ENCODE assay signal across 12 cellular contexts in genomic region chr16:58516768-58517107, GRCh38. TPM values are rescaled to one million over a fixed set of nuclear protein-coding genes. Genes with fewer than 3 reads are reported as not detected.
A peak's percentile ranks its signal among the peaks of the same experiment; 100 is the strongest.
DNase-seq lines count a peak whose midpoint lies in the region; ATAC-seq and TF ChIP-seq lines count a peak whose summit lies in the region.
"Had no signal": no experiment of that assay in that cellular context is flagged by ENCODE, and none has a peak within 500 bp of the region (broad histone marks: within the 10 kb centered on the region; RNA-seq: fewer than 3 reads in every experiment).

No MANE protein-coding gene starts in this region.

- H3K4me1 ChIP-seq in esophagus squamous epithelium (peaks cover 9 to 28% (median 14%) of the 10 kb centered on the region in 3 donors), sigmoid colon (peaks cover 0 to 27% (median 19%) of the 10 kb centered on the region in 4 donors)

- no peak for DNase-seq in activated naive CD4-positive, alpha-beta T cell treated with anti-CD3 and anti-CD28 coated beads, Interleukin-2, amount 10 ng/mL, durations not matched to agents 7 days and 5 days
- DNase-seq in activated naive CD4-positive, alpha-beta T cell treated with Interleukin-2 at 50 U/mL for 16 hours = no peak
- DNase-seq in esophagus squamous epithelium (lab: John Stamatoyannopoulos, UW) = no peak
- DNase-seq in stimulated activated naive CD8-positive, alpha-beta T cell treated with anti-CD3 and anti-CD28 coated beads, Interleukin-15, amount 100 ng/mL, for 72 hours = no peak
- DNase-seq in GM10266 (ENCODE audit: extremely low spot score) = no peak
- no peak for DNase-seq in SK-N-DZ (ENCODE audit: low spot score)
- DNase-seq in sigmoid colon = no peak
- DNase-seq: NCI-H2081 treated with DMSO at 0.1 percent for 48 hours had no signal

- H3K36me3 Mint-ChIP-seq in activated naive CD4-positive, alpha-beta T cell treated with anti-CD3 and anti-CD28 coated beads, Interleukin-2, amount 10 ng/mL, durations not matched to agents 7 days and 5 days = peaks cover 31% of the 10 kb centered on the region

- TF ChIP-seq POLR2A in esophagus squamous epithelium (IDR thresholded peaks at IDR 0.05) = no peak
- TF ChIP-seq POLR2A in sigmoid colon (IDR thresholded peaks at IDR 0.05) = no peak

- intact Hi-C loops in esophagus squamous epithelium (cut with DNase I) = no loop called here
- intact Hi-C loops in sigmoid colon (cut with DNase I) = loop anchor here (10.0 kb wide), 3 partner anchors 108 to 782 kb away; partner anchors contain the start of genes CNOT1, GOT2 and KATNB1

- peak overlapping the region; percentile 0 for H3K27ac Mint-ChIP-seq in activated naive CD4-positive, alpha-beta T cell treated with anti-CD3 and anti-CD28 coated beads, Interleukin-2, amount 10 ng/mL, durations not matched to agents 7 days and 5 days
- peak overlapping the region in 1 of 2 donors; percentile 63 for H3K27ac Mint-ChIP-seq in stimulated activated naive CD8-positive, alpha-beta T cell treated with anti-CD3 and anti-CD28 coated beads, Interleukin-15, amount 100 ng/mL, for 72 hours

- peak overlapping the region; percentile 91; the same call in 1 of the 2 replicates for H3K9ac ChIP-seq in SU-DHL-6 (ENCODE audit: low read length)
- H3K9ac ChIP-seq: parathyroid adenoma had no signal

- peaks cover 3% of the 10 kb centered on the region; the same call in 1 of the 2 replicates for H4K20me1 ChIP-seq in SU-DHL-6 (ENCODE audit: low read depth, low read length)

- no peaks in the 10 kb centered on the region for H3K27me3 Mint-ChIP-seq in activated naive CD4-positive, alpha-beta T cell treated with anti-CD3 and anti-CD28 coated beads, Interleukin-2, amount 10 ng/mL, durations not matched to agents 7 days and 5 days
- H3K27me3 Mint-ChIP-seq in stimulated activated naive CD8-positive, alpha-beta T cell treated with anti-CD3 and anti-CD28 coated beads, Interleukin-15, amount 100 ng/mL, for 72 hours = no peaks in the 10 kb centered on the region

- TF ChIP-seq CTCF in SU-DHL-6 (IDR thresholded peaks at IDR 0.05; ENCODE audit: insufficient read depth, low read length, poor library complexity, severe bottlenecking) = no peak
- no peak for TF ChIP-seq CTCF in esophagus squamous epithelium (IDR thresholded peaks at IDR 0.05)
- no peak for TF ChIP-seq CTCF in GM10266 (IDR thresholded peaks at IDR 0.05; ENCODE audit: control insufficient read depth, insufficient read depth, low read depth, missing control alignments)
- TF ChIP-seq CTCF in sigmoid colon (IDR thresholded peaks at IDR 0.05) = no peak

- peaks cover 51% of the 10 kb centered on the region for H3F3A ChIP-seq in SU-DHL-6 (ENCODE audit: insufficient read depth)

- H3K4me3 Mint-ChIP-seq in activated naive CD4-positive, alpha-beta T cell treated with anti-CD3 and anti-CD28 coated beads, Interleukin-2, amount 10 ng/mL, durations not matched to agents 7 days and 5 days = peak overlapping the region; percentile 80
- H3K4me3 Mint-ChIP-seq in stimulated activated naive CD8-positive, alpha-beta T cell treated with anti-CD3 and anti-CD28 coated beads, Interleukin-15, amount 100 ng/mL, for 72 hours = peak overlapping the region; percentile 76 to 95

- no peaks in the 10 kb centered on the region for H3K9me3 Mint-ChIP-seq in activated naive CD4-positive, alpha-beta T cell treated with anti-CD3 and anti-CD28 coated beads, Interleukin-2, amount 10 ng/mL, durations not matched to agents 7 days and 5 days
- no peaks in the 10 kb centered on the region for H3K9me3 Mint-ChIP-seq in stimulated activated naive CD8-positive, alpha-beta T cell treated with anti-CD3 and anti-CD28 coated beads, Interleukin-15, amount 100 ng/mL, for 72 hours
- H3K9me3 Mint-ChIP-seq: CD14-positive monocyte had no signal

- CTCF ChIA-PET in activated naive CD4-positive, alpha-beta T cell treated with anti-CD3 and anti-CD28 coated beads, Interleukin-2, amount 10 ng/mL, durations not matched to agents 7 days and 5 days (lab: Charles Lee) = no interaction called here

- peaks cover 37% of the 10 kb centered on the region for H3K4me1 Mint-ChIP-seq in activated naive CD4-positive, alpha-beta T cell treated with anti-CD3 and anti-CD28 coated beads, Interleukin-2, amount 10 ng/mL, durations not matched to agents 7 days and 5 days
- H3K4me1 Mint-ChIP-seq in stimulated activated naive CD8-positive, alpha-beta T cell treated with anti-CD3 and anti-CD28 coated beads, Interleukin-15, amount 100 ng/mL, for 72 hours = peaks cover 64% of the 10 kb centered on the region

- no peak for ATAC-seq in stimulated activated naive CD8-positive, alpha-beta T cell treated with anti-CD3 and anti-CD28 coated beads, Interleukin-15, amount 100 ng/mL, for 72 hours

- peaks cover 22% of the 10 kb centered on the region for H3K36me3 ChIP-seq in SU-DHL-6 (ENCODE audit: low read length)
- peaks cover 15 to 53% (median 35%) of the 10 kb centered on the region in 3 donors for H3K36me3 ChIP-seq in esophagus squamous epithelium
- H3K36me3 ChIP-seq in sigmoid colon = peaks cover 16 to 43% (median 35%) of the 10 kb centered on the region in 4 donors

- WGBS in esophagus squamous epithelium, 2 donors = 84 to 91% methylated on average over 3 to 4 of the region's 4 CpGs
- WGBS in sigmoid colon, 2 donors = 80 to 89% methylated on average over 4 of the region's 4 CpGs

- H3K9me3 ChIP-seq in SU-DHL-6 (ENCODE audit: insufficient read depth, low read length) (no peaks in the 10 kb centered on the region), esophagus squamous epithelium (no peaks in the 10 kb centered on the region), sigmoid colon (no peaks in the 10 kb centered on the region)
- H3K9me3 ChIP-seq: SJSA1 had no signal

- H3K27ac ChIP-seq in SU-DHL-6 (ENCODE audit: low read depth, low read length) = peak overlapping the region; percentile 53
- H3K27ac ChIP-seq in esophagus squamous epithelium = peak overlapping the region in 3 of 4 donors; percentile 17 to 92 (median 91)
- peak overlapping the region in 1 of 4 donors; percentile 88 for H3K27ac ChIP-seq in sigmoid colon
- H3K27ac ChIP-seq: parathyroid adenoma, SJSA1 had no signal

- no peak for TF ChIP-seq EP300 in sigmoid colon (IDR thresholded peaks at IDR 0.05)

- no peak overlapping the region for H3K4me3 ChIP-seq in SU-DHL-6 (ENCODE audit: insufficient read depth, low read length, poor library complexity, severe bottlenecking)
- H3K4me3 ChIP-seq in esophagus squamous epithelium = peak overlapping the region in 3 of 4 donors; percentile 89 to 93 (median 92)
- H3K4me3 ChIP-seq in sigmoid colon = no peak overlapping the region
- H3K4me3 ChIP-seq: SJSA1 had no signal

- no peak overlapping the region for H2AFZ ChIP-seq in SU-DHL-6 (ENCODE audit: low read depth, low read length, severe bottlenecking)
- H2AFZ ChIP-seq: parathyroid adenoma had no signal

- peak overlapping the region; percentile 66 for H3K4me2 ChIP-seq in SU-DHL-6 (ENCODE audit: low read depth, low read length, poor library complexity, severe bottlenecking)

- no peaks in the 10 kb centered on the region for H3K9me2 ChIP-seq in SU-DHL-6 (replicated peaks; ENCODE audit: insufficient read depth, low read length)

- H3K79me2 ChIP-seq in SU-DHL-6 (ENCODE audit: insufficient read depth, low read length) = peaks cover 13% of the 10 kb centered on the region
- H3K79me2 ChIP-seq: parathyroid adenoma had no signal

- H3K27me3 ChIP-seq in SU-DHL-6 (ENCODE audit: low read length) = no peaks in the 10 kb centered on the region
- H3K27me3 ChIP-seq in esophagus squamous epithelium = no peaks in the 10 kb centered on the region
- no peaks in the 10 kb centered on the region for H3K27me3 ChIP-seq in sigmoid colon
- H3K27me3 ChIP-seq: SJSA1 had no signal

RNA-seq across cellular contexts. Expression of gene SETD6, which starts 1.4 kb away (rescaled TPM):
- total RNA-seq in esophagus squamous epithelium (10 to 100 TPM; 12.9 to 46.0 (median 18.0) TPM), sigmoid colon (10 to 100 TPM; 15.5 to 23.5 (median 19.9) TPM)
- 39.1 and 40.9 TPM in 2 replicates for polyA plus RNA-seq in SK-N-DZ (2014; cell fraction: cytosol; rRNA removed)
- polyA plus RNA-seq in SK-N-DZ (2014; cell fraction: nucleus; rRNA removed) = 179 and 180 TPM in 2 replicates
- 10 to 100 TPM in 1 of 3 donors, 1 to 10 TPM in 2; 3.6 to 11.6 (median 4.6) TPM for polyA plus RNA-seq in sigmoid colon

RNA-seq across cellular contexts. Expression of gene NDRG4, which starts 16.8 kb away (rescaled TPM):
- 10 to 100 TPM; 19.9 to 62.1 (median 27.8) TPM for total RNA-seq in esophagus squamous epithelium
- polyA plus RNA-seq in SK-N-DZ (2014; cell fraction: cytosol; rRNA removed) = 142 and 156 TPM in 2 replicates
- 256 and 322 TPM in 2 replicates for polyA plus RNA-seq in SK-N-DZ (2014; cell fraction: nucleus; rRNA removed)
- 10 to 100 TPM in 3 of 4 donors, 1 to 10 TPM in 1; 6.4 to 21.0 (median 16.8) TPM for total RNA-seq in sigmoid colon
- polyA plus RNA-seq in sigmoid colon = 10 to 100 TPM in 1 of 3 donors, 1 to 10 TPM in 2; 3.6 to 17.3 (median 9.4) TPM
- polyA plus RNA-seq: CD14-positive monocyte had no signal

Comparison
In these comparisons a context has a peak if more than half of its experiments do, and no peak if none do; other contexts are left out.
1. H3K4me3 ChIP-seq: peak in esophagus squamous epithelium (3 of 4); none in SU-DHL-6 (single experiment) and sigmoid colon (0 of 4).